Comparison of ENCODE assay signal across 13 cellular contexts in genomic region chr12:110165540-110166159, GRCh38. TPM values are rescaled to one million over a fixed set of nuclear protein-coding genes. Genes with fewer than 3 reads are reported as not detected.
A peak's percentile ranks its signal among the peaks of the same experiment; 100 is the strongest.
DNase-seq lines count a peak whose midpoint lies in the region; ATAC-seq, FAIRE-seq and TF ChIP-seq lines count a peak whose summit lies in the region.
"Had no signal": no experiment of that assay in that cellular context is flagged by ENCODE, and none has a peak within 500 bp of the region (broad histone marks: within the 10 kb centered on the region; RNA-seq: fewer than 3 reads in every experiment).

No MANE protein-coding gene starts in this region.

- TF ChIP-seq POLR2A in prostate gland (IDR thresholded peaks at IDR 0.05) = no peak

- intact Hi-C loops in prostate gland (cut with DNase I) (no loop called here), posterior vena cava (cut with DNase I) (no loop called here)

- no peak for FAIRE-seq in D721Med (lab: Jason Lieb, UNC)

- TF ChIP-seq CTCF in GM10266 (IDR thresholded peaks at IDR 0.05; ENCODE audit: control insufficient read depth, insufficient read depth, low read depth, missing control alignments) (no peak), prostate gland (IDR thresholded peaks at IDR 0.05) (no peak), D721Med (IDR thresholded peaks at IDR 0.05; ENCODE audit: insufficient read depth, missing control alignments) (no peak)

- H3K4me1 ChIP-seq in prostate gland (replicated peaks) = no peaks in the 10 kb centered on the region

- WGBS in prostate gland = 67% methylated on average over 4 of the region's 4 CpGs

- DNase-seq in GM10266 (ENCODE audit: extremely low spot score) (peak; percentile 28), astrocyte of the hippocampus (ENCODE audit: low read depth, low spot score) (peak; percentile 3), prostate gland (ENCODE audit: low spot score) (no peak), posterior vena cava (ENCODE audit: low spot score) (no peak), D721Med (ENCODE audit: insufficient read length, low spot score) (no peak)
- no peak for DNase-seq in stimulated activated CD4-positive, alpha-beta T cell treated with anti-CD3 and anti-CD28 coated beads, Interleukin-15, amount 100 ng/mL, for 24 hours
- DNase-seq: KBM-7; NCI-H82; stimulated activated CD4-positive, alpha-beta T cell treated with anti-CD3 and anti-CD28 coated beads, Interleukin-1b, Interleukin-23, amount 100 ng/mL, for 48 hours; T1000 had no signal

- H3K36me3 ChIP-seq in prostate gland = no peaks in the 10 kb centered on the region

- no peak overlapping the region for H3K4me3 ChIP-seq in prostate gland
- H3K4me3 ChIP-seq: thoracic aorta had no signal

- ATAC-seq in GM19468 (IDR thresholded peaks at IDR 0.05; ENCODE audit: extremely low read depth, unreplicated experiment) (peak; percentile 52), HG02981 (IDR thresholded peaks at IDR 0.05; ENCODE audit: unreplicated experiment) (peak; percentile 72)

- no peaks in the 10 kb centered on the region for H3K27me3 ChIP-seq in prostate gland (replicated peaks; ENCODE audit: insufficient read depth)

- no peak overlapping the region for H3K27ac ChIP-seq in prostate gland
- H3K27ac ChIP-seq: thoracic aorta had no signal

- H3K9me3 ChIP-seq in prostate gland = no peaks in the 10 kb centered on the region
- H3K9me3 ChIP-seq: thoracic aorta had no signal

RNA-seq across cellular contexts. Expression of gene IFT81, which starts 41.5 kb away (rescaled TPM):
- 10 to 100 TPM; 11.2 to 16.1 TPM for total RNA-seq in prostate gland
- total RNA-seq in posterior vena cava = 10 to 100 TPM; 15.0 to 19.2 TPM

Comparison
In these comparisons a context has a peak if more than half of its experiments do, and no peak if none do; other contexts are left out.
1. DNase-seq: peak in GM10266 (single experiment) and astrocyte of the hippocampus (single experiment); none in prostate gland (single experiment), posterior vena cava (single experiment), stimulated activated CD4-positive, alpha-beta T cell treated with anti-CD3 and anti-CD28 coated beads, Interleukin-15, amount 100 ng/mL, for 24 hours (single experiment) and D721Med (single experiment).